8 cellular contexts compared by ENCODE assay signal in genomic region chr4:141132689-141133145, GRCh38. TPM values are rescaled to one million over a fixed set of nuclear protein-coding genes. Genes with fewer than 3 reads are reported as not detected.
A peak's percentile ranks its signal among the peaks of the same experiment; 100 is the strongest.
DNase-seq lines count a peak whose midpoint lies in the region; ATAC-seq, FAIRE-seq and TF ChIP-seq lines count a peak whose summit lies in the region.

No MANE protein-coding gene starts in this region.

- peaks cover 7 to 8% of the 10 kb centered on the region in 2 donors for H3K4me1 ChIP-seq in kidney (ENCODE audit: control insufficient read depth in 1 of 2, insufficient read depth in 1 of 2, low read depth in 1 of 2, low read length in 2 of 2)

- intact Hi-C loops in kidney (cut with DNase I): loop anchor here (5.0 kb wide), 1 partner anchor 270 kb away; no protein-coding TSS in a partner anchor

- DNase-seq in COLO829 (ENCODE audit: low spot score) (peak; percentile 38), HuH-7.5 (ENCODE audit: low spot score) (peak; percentile 36), bronchial epithelial cell (ENCODE audit: low read depth) (no peak), kidney (peak; percentile 89), NCI-H524 treated with DMSO at 0.1 percent for 48 hours (lab: John Stamatoyannopoulos, UW) (no peak)
- DNase-seq in stimulated activated naive B cell treated with anti-CD40 and anti-IgM and Interleukin-4, amounts not matched to agents 10 μg/mL and 1 μg/mL and 100 μg/mL, for 72 hours: no peak
- no peak for DNase-seq in activated effector memory CD4-positive, alpha-beta T cell treated with anti-CD3 and anti-CD28 coated beads, Interleukin-2, amount 50 U/mL, for 16 hours

- H3K4me1 Mint-ChIP-seq in stimulated activated naive B cell treated with anti-CD40 and anti-IgM and Interleukin-4, amounts not matched to agents 10 μg/mL and 1 μg/mL and 100 μg/mL, for 72 hours: peaks cover 7 to 21% of the 10 kb centered on the region in 2 donors

- H3K9me3 Mint-ChIP-seq in stimulated activated naive B cell treated with anti-CD40 and anti-IgM and Interleukin-4, amounts not matched to agents 10 μg/mL and 1 μg/mL and 100 μg/mL, for 72 hours: no peaks in the 10 kb centered on the region

- H3K36me3 Mint-ChIP-seq in stimulated activated naive B cell treated with anti-CD40 and anti-IgM and Interleukin-4, amounts not matched to agents 10 μg/mL and 1 μg/mL and 100 μg/mL, for 72 hours: no peaks in the 10 kb centered on the region

- H3K36me3 ChIP-seq in bronchial epithelial cell (ENCODE audit: control insufficient read depth, insufficient read depth, low read length) (no peaks in the 10 kb centered on the region), kidney (ENCODE audit: control insufficient read depth in 1 of 2, insufficient read depth in 2 of 2, low read length in 2 of 2) (no peaks in the 10 kb centered on the region)

- H3K4me3 ChIP-seq in bronchial epithelial cell (ENCODE audit: low read depth, low read length) (peak overlapping the region; percentile 52), kidney (ENCODE audit: low read length in 2 of 2) (peak overlapping the region; percentile 79 to 84)

- H3K9ac ChIP-seq in kidney (ENCODE audit: low read length in 2 of 2): peak overlapping the region in 1 of 2 donors; percentile 72

- no peak overlapping the region for H3K27ac Mint-ChIP-seq in stimulated activated naive B cell treated with anti-CD40 and anti-IgM and Interleukin-4, amounts not matched to agents 10 μg/mL and 1 μg/mL and 100 μg/mL, for 72 hours

- no peak for TF ChIP-seq CTCF in bronchial epithelial cell (IDR thresholded peaks at IDR 0.05; ENCODE audit: insufficient read depth, low read length, severe bottlenecking)
- TF ChIP-seq CTCF in kidney (IDR thresholded peaks at IDR 0.05; ENCODE audit: borderline replicate concordance, extremely low read depth, insufficient read depth): no peak

- ATAC-seq in GM19467 (IDR thresholded peaks at IDR 0.05; ENCODE audit: unreplicated experiment): peak; percentile 15
- ATAC-seq in stimulated activated naive B cell treated with anti-CD40 and anti-IgM and Interleukin-4, amounts not matched to agents 10 μg/mL and 1 μg/mL and 100 μg/mL, for 72 hours (replicated peaks): peak; percentile 19 to 28

- peak overlapping the region; percentile 90 to 94 for H3K4me3 Mint-ChIP-seq in stimulated activated naive B cell treated with anti-CD40 and anti-IgM and Interleukin-4, amounts not matched to agents 10 μg/mL and 1 μg/mL and 100 μg/mL, for 72 hours

- no peaks in the 10 kb centered on the region for H3K9me3 ChIP-seq in kidney (ENCODE audit: control insufficient read depth in 1 of 2, low read length in 2 of 2)

- FAIRE-seq in bronchial epithelial cell (lab: Jason Lieb, UNC): no peak
- no peak for FAIRE-seq in kidney (lab: Jason Lieb, UNC)

- peaks cover 15% of the 10 kb centered on the region for H3K27me3 ChIP-seq in bronchial epithelial cell (ENCODE audit: control insufficient read depth, insufficient read depth, low read length)

- peak overlapping the region; percentile 54 to 66 for H3K27ac ChIP-seq in kidney (ENCODE audit: low read depth in 2 of 2, low read length in 2 of 2)

- H3K27me3 Mint-ChIP-seq in stimulated activated naive B cell treated with anti-CD40 and anti-IgM and Interleukin-4, amounts not matched to agents 10 μg/mL and 1 μg/mL and 100 μg/mL, for 72 hours: peaks cover 67 to 80% of the 10 kb centered on the region in 2 donors

RNA-seq across cellular contexts. Expression of gene RNF150, which starts 0.6 kb away (rescaled TPM):
- total RNA-seq in bronchial epithelial cell (under 0.01 and 0.13 TPM in 2 replicates), kidney (34.2 TPM)
- polyA plus RNA-seq in kidney (ENCODE audit: insufficient read depth, low read depth, low replicate concordance): 5.0 TPM

Comparison
In these comparisons a context has a peak if more than half of its experiments do, and no peak if none do; other contexts are left out.
1. DNase-seq: peak in COLO829 (single experiment), HuH-7.5 (single experiment) and kidney (single experiment); none in bronchial epithelial cell (single experiment), stimulated activated naive B cell treated with anti-CD40 and anti-IgM and Interleukin-4, amounts not matched to agents 10 μg/mL and 1 μg/mL and 100 μg/mL, for 72 hours (single experiment), activated effector memory CD4-positive, alpha-beta T cell treated with anti-CD3 and anti-CD28 coated beads, Interleukin-2, amount 50 U/mL, for 16 hours (single experiment) and NCI-H524 treated with DMSO at 0.1 percent for 48 hours (single experiment).
2. RNA of gene RNF150, which starts 0.6 kb away (total RNA-seq): 34.2 TPM in kidney (single experiment); under 0.01 to 0.13 TPM in bronchial epithelial cell; every median in the first group is over 10 times any median in the second.